In genomic region chr16:65366316-65366715, GRCh38 we compare ENCODE assay signal across 25 cellular contexts.
"Had no signal": no experiment of that assay in that cellular context is flagged by ENCODE, and none has a peak within 500 bp of the region (broad histone marks: within the 10 kb centered on the region; RNA-seq: fewer than 3 reads in every experiment).

No MANE protein-coding gene starts in this region.

- H3K27me3 ChIP-seq: esophagus squamous epithelium, gastrocnemius medialis, heart left ventricle, hepatocyte had no signal

- ATAC-seq: esophagus mucosa, gastrocnemius medialis, heart left ventricle, left colon, left lobe of liver, lower lobe of right lung had no signal

- H3K27ac ChIP-seq: coronary artery, dorsolateral prefrontal cortex, epithelial cell of prostate, esophagus squamous epithelium, gastrocnemius medialis, heart left ventricle, hepatocyte, left ventricle myocardium inferior, lower lobe of right lung had no signal

- H3K9me3 ChIP-seq: esophagus squamous epithelium, gastrocnemius medialis, heart left ventricle, left ventricle myocardium inferior, lower lobe of right lung had no signal

- H3K4me2 ChIP-seq: hepatocyte had no signal

- DNase-seq: dermis blood vessel endothelial cell; dorsolateral prefrontal cortex; effector CD4-positive, alpha-beta T cell; effector memory CD4-positive, alpha-beta T cell; erythroblast; esophagus squamous epithelium; foreskin fibroblast; foreskin melanocyte; gastrocnemius medialis; heart left ventricle; hypothalamus; immature natural killer cell; islet precursor cell; kidney; kidney glomerular epithelial cell; left colon; left ventricle myocardium inferior; lower lobe of right lung; mesenchymal stem cell; midbrain had no signal

- H3K4me1 Mint-ChIP-seq: immature natural killer cell had no signal

- H3K4me1 ChIP-seq: esophagus squamous epithelium, gastrocnemius medialis, heart left ventricle, left ventricle myocardium inferior, lower lobe of right lung had no signal

- H2AFZ ChIP-seq: hepatocyte had no signal

- H3K4me3 ChIP-seq: coronary artery, dorsolateral prefrontal cortex, esophagus squamous epithelium, gastrocnemius medialis, heart left ventricle, hepatocyte, left ventricle myocardium inferior, lower lobe of right lung had no signal

- H3K4me3 Mint-ChIP-seq: immature natural killer cell had no signal

- H3K36me3 ChIP-seq: esophagus squamous epithelium, gastrocnemius medialis, heart left ventricle, left ventricle myocardium inferior, lower lobe of right lung had no signal

- H3K27ac Mint-ChIP-seq: immature natural killer cell had no signal

- H3K36me3 Mint-ChIP-seq: immature natural killer cell had no signal

- H3K79me2 ChIP-seq: hepatocyte had no signal
